ENCODE assay signal across 2 cellular contexts in the genomic region with DNA sequence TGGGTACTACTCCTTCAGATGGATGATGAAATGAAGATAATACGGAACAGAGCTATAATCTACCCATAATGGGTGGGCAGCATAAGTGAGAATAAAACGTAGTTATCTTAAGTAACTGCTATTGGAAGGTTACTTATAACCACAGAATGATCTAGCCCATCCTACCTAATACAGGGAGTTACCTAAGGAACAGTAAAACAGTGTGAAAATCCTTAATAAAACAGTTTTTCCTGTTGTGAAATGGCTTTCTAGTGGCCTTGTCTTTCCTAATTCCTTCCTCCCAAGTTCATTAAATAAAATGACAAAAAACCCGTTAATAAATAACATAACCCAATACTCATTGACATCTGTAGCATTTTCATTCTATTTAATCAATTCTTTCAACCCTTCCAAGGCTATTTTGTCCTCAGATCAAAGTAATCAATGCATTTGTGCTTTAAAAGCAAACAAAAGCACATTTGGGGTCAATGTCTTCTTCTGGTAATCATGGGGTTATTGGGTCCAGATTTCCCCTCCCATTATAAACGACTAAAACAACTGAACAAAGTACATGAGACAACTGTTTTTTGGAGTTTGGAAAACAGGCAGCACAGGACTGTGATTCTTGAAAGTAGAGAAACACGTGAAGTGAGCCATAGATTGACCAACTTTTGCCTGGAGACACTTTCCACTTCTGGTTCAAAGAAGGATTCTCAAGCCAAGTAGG.
TF ChIP-seq lines count a peak whose summit lies in the region.

No MANE protein-coding gene starts in this region.

TF ChIP-seq in liver, 16 proteins besides CTCF, POLR2A, EP300 and RAD21 (continued from another document):
- TF ChIP-seq, protein P1, sequence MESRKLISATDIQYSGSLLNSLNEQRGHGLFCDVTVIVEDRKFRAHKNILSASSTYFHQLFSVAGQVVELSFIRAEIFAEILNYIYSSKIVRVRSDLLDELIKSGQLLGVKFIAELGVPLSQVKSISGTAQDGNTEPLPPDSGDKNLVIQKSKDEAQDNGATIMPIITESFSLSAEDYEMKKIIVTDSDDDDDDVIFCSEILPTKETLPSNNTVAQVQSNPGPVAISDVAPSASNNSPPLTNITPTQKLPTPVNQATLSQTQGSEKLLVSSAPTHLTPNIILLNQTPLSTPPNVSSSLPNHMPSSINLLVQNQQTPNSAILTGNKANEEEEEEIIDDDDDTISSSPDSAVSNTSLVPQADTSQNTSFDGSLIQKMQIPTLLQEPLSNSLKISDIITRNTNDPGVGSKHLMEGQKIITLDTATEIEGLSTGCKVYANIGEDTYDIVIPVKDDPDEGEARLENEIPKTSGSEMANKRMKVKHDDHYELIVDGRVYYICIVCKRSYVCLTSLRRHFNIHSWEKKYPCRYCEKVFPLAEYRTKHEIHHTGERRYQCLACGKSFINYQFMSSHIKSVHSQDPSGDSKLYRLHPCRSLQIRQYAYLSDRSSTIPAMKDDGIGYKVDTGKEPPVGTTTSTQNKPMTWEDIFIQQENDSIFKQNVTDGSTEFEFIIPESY (IDR thresholded peaks at IDR 0.05): peak; percentile 71
- peak; percentile 89 for TF ChIP-seq HNF4G (IDR thresholded peaks at IDR 0.05)
- TF ChIP-seq FOXA1 (IDR thresholded peaks at IDR 0.05): peak; percentile 47
- TF ChIP-seq NR2F2 (IDR thresholded peaks at IDR 0.05): no peak
- TF ChIP-seq, protein P2, sequence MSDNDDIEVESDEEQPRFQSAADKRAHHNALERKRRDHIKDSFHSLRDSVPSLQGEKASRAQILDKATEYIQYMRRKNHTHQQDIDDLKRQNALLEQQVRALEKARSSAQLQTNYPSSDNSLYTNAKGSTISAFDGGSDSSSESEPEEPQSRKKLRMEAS (IDR thresholded peaks at IDR 0.05): peak; percentile 79
- no peak for TF ChIP-seq GABPA (IDR thresholded peaks at IDR 0.05 in 1 of 2, conservative IDR thresholded peaks at IDR 0.05 in 1 of 2)
- peak; percentile 95 to 97 for TF ChIP-seq RXRA (IDR thresholded peaks at IDR 0.05)
- TF ChIP-seq FOXA2 (IDR thresholded peaks at IDR 0.05): peak; percentile 54
- peak; percentile 80 for TF ChIP-seq YY1 (IDR thresholded peaks at IDR 0.05)
- TF ChIP-seq JUND (IDR thresholded peaks at IDR 0.05): peak; percentile 75 to 84
- TF ChIP-seq, protein P3, sequence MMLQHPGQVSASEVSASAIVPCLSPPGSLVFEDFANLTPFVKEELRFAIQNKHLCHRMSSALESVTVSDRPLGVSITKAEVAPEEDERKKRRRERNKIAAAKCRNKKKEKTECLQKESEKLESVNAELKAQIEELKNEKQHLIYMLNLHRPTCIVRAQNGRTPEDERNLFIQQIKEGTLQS (IDR thresholded peaks at IDR 0.05): peak; percentile 13
- TF ChIP-seq TAF1 (conservative IDR thresholded peaks at IDR 0.05): no peak
- TF ChIP-seq EGR1 (IDR thresholded peaks at IDR 0.05; ENCODE audit: low read depth in 2 of 2): no peak
- TF ChIP-seq, protein P4, sequence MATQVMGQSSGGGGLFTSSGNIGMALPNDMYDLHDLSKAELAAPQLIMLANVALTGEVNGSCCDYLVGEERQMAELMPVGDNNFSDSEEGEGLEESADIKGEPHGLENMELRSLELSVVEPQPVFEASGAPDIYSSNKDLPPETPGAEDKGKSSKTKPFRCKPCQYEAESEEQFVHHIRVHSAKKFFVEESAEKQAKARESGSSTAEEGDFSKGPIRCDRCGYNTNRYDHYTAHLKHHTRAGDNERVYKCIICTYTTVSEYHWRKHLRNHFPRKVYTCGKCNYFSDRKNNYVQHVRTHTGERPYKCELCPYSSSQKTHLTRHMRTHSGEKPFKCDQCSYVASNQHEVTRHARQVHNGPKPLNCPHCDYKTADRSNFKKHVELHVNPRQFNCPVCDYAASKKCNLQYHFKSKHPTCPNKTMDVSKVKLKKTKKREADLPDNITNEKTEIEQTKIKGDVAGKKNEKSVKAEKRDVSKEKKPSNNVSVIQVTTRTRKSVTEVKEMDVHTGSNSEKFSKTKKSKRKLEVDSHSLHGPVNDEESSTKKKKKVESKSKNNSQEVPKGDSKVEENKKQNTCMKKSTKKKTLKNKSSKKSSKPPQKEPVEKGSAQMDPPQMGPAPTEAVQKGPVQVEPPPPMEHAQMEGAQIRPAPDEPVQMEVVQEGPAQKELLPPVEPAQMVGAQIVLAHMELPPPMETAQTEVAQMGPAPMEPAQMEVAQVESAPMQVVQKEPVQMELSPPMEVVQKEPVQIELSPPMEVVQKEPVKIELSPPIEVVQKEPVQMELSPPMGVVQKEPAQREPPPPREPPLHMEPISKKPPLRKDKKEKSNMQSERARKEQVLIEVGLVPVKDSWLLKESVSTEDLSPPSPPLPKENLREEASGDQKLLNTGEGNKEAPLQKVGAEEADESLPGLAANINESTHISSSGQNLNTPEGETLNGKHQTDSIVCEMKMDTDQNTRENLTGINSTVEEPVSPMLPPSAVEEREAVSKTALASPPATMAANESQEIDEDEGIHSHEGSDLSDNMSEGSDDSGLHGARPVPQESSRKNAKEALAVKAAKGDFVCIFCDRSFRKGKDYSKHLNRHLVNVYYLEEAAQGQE (IDR thresholded peaks at IDR 0.05): peak; percentile 71
- TF ChIP-seq HNF4A (conservative IDR thresholded peaks at IDR 0.05): peak; percentile 95 to 97

TF ChIP-seq in HepG2, 621 proteins besides CTCF, POLR2A, EP300 and RAD21 (continued from another document):
- TF ChIP-seq, protein P5, sequence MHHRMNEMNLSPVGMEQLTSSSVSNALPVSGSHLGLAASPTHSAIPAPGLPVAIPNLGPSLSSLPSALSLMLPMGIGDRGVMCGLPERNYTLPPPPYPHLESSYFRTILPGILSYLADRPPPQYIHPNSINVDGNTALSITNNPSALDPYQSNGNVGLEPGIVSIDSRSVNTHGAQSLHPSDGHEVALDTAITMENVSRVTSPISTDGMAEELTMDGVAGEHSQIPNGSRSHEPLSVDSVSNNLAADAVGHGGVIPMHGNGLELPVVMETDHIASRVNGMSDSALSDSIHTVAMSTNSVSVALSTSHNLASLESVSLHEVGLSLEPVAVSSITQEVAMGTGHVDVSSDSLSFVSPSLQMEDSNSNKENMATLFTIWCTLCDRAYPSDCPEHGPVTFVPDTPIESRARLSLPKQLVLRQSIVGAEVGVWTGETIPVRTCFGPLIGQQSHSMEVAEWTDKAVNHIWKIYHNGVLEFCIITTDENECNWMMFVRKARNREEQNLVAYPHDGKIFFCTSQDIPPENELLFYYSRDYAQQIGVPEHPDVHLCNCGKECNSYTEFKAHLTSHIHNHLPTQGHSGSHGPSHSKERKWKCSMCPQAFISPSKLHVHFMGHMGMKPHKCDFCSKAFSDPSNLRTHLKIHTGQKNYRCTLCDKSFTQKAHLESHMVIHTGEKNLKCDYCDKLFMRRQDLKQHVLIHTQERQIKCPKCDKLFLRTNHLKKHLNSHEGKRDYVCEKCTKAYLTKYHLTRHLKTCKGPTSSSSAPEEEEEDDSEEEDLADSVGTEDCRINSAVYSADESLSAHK (CRISPR knock-in tag; IDR thresholded peaks at IDR 0.05; ENCODE audit: borderline replicate concordance): no peak
- TF ChIP-seq RARA (CRISPR knock-in tag; IDR thresholded peaks at IDR 0.05) (no peak), ATAD3A (CRISPR knock-in tag; IDR thresholded peaks at IDR 0.05) (no peak), ZKSCAN5 (CRISPR knock-in tag; IDR thresholded peaks at IDR 0.05) (no peak), ZNF3 (CRISPR knock-in tag; IDR thresholded peaks at IDR 0.05) (no peak), ZNF570 (CRISPR knock-in tag; IDR thresholded peaks at IDR 0.05; ENCODE audit: borderline replicate concordance) (no peak), NR2F2 (IDR thresholded peaks at IDR 0.05; ENCODE audit: borderline replicate concordance, low read depth) (no peak), HES4 (CRISPR knock-in tag; IDR thresholded peaks at IDR 0.05; ENCODE audit: borderline replicate concordance) (no peak), RARG (CRISPR knock-in tag; IDR thresholded peaks at IDR 0.05; ENCODE audit: low read depth) (no peak)
- TF ChIP-seq, protein P6, sequence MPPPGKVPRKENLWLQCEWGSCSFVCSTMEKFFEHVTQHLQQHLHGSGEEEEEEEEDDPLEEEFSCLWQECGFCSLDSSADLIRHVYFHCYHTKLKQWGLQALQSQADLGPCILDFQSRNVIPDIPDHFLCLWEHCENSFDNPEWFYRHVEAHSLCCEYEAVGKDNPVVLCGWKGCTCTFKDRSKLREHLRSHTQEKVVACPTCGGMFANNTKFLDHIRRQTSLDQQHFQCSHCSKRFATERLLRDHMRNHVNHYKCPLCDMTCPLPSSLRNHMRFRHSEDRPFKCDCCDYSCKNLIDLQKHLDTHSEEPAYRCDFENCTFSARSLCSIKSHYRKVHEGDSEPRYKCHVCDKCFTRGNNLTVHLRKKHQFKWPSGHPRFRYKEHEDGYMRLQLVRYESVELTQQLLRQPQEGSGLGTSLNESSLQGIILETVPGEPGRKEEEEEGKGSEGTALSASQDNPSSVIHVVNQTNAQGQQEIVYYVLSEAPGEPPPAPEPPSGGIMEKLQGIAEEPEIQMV (CRISPR knock-in tag; IDR thresholded peaks at IDR 0.05; ENCODE audit: low read depth): no peak
- TF ChIP-seq, protein P7, sequence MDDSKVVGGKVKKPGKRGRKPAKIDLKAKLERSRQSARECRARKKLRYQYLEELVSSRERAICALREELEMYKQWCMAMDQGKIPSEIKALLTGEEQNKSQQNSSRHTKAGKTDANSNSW (CRISPR knock-in tag; IDR thresholded peaks at IDR 0.05; ENCODE audit: borderline replicate concordance): no peak
- TF ChIP-seq, protein P8, sequence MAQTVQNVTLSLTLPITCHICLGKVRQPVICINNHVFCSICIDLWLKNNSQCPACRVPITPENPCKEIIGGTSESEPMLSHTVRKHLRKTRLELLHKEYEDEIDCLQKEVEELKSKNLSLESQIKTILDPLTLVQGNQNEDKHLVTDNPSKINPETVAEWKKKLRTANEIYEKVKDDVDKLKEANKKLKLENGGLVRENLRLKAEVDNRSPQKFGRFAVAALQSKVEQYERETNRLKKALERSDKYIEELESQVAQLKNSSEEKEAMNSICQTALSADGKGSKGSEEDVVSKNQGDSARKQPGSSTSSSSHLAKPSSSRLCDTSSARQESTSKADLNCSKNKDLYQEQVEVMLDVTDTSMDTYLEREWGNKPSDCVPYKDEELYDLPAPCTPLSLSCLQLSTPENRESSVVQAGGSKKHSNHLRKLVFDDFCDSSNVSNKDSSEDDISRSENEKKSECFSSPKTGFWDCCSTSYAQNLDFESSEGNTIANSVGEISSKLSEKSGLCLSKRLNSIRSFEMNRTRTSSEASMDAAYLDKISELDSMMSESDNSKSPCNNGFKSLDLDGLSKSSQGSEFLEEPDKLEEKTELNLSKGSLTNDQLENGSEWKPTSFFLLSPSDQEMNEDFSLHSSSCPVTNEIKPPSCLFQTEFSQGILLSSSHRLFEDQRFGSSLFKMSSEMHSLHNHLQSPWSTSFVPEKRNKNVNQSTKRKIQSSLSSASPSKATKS (CRISPR knock-in tag; IDR thresholded peaks at IDR 0.05): no peak
- TF ChIP-seq, protein P9, sequence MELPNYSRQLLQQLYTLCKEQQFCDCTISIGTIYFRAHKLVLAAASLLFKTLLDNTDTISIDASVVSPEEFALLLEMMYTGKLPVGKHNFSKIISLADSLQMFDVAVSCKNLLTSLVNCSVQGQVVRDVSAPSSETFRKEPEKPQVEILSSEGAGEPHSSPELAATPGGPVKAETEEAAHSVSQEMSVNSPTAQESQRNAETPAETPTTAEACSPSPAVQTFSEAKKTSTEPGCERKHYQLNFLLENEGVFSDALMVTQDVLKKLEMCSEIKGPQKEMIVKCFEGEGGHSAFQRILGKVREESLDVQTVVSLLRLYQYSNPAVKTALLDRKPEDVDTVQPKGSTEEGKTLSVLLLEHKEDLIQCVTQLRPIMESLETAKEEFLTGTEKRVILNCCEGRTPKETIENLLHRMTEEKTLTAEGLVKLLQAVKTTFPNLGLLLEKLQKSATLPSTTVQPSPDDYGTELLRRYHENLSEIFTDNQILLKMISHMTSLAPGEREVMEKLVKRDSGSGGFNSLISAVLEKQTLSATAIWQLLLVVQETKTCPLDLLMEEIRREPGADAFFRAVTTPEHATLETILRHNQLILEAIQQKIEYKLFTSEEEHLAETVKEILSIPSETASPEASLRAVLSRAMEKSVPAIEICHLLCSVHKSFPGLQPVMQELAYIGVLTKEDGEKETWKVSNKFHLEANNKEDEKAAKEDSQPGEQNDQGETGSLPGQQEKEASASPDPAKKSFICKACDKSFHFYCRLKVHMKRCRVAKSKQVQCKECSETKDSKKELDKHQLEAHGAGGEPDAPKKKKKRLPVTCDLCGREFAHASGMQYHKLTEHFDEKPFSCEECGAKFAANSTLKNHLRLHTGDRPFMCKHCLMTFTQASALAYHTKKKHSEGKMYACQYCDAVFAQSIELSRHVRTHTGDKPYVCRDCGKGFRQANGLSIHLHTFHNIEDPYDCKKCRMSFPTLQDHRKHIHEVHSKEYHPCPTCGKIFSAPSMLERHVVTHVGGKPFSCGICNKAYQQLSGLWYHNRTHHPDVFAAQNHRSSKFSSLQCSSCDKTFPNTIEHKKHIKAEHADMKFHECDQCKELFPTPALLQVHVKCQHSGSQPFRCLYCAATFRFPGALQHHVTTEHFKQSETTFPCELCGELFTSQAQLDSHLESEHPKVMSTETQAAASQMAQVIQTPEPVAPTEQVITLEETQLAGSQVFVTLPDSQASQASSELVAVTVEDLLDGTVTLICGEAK (IDR thresholded peaks at IDR 0.05): no peak
- TF ChIP-seq, protein P9 (CRISPR knock-in tag; IDR thresholded peaks at IDR 0.05): no peak
- TF ChIP-seq, protein P10, sequence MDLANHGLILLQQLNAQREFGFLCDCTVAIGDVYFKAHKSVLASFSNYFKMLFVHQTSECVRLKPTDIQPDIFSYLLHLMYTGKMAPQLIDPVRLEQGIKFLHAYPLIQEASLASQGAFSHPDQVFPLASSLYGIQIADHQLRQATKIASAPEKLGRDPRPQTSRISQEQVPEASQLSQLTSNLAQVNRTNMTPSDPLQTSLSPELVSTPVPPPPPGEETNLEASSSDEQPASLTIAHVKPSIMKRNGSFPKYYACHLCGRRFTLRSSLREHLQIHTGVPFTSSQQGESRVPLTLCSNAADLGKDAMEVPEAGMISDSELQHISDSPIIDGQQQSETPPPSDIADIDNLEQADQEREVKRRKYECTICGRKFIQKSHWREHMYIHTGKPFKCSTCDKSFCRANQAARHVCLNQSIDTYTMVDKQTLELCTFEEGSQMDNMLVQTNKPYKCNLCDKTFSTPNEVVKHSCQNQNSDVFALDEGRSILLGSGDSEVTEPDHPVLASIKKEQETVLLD (CRISPR knock-in tag; IDR thresholded peaks at IDR 0.05; ENCODE audit: low read depth): no peak
